ENCODE assay signal across 22 cellular contexts in the genomic region with DNA sequence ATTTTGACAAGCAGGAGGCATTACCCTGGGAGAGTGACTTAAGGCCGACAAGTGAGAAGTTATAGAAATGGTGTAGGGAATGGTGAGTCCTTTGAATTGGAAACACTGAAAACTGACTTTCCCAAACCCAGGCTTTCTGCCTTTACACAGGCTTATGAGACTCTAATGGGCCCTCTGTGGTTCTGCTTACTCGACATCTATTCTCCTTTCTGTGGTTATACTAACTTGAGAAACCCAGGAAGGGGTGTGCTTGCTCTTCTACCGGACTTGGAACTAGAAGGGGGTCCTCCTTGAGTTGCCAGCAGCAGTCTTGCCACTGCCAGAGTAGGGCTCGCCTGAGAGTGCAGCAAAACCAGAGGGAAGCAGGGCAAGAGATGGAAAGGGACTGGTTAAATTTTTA.
DNase-seq lines count a peak whose midpoint lies in the region; ATAC-seq and TF ChIP-seq lines count a peak whose summit lies in the region.
"Had no signal": no experiment of that assay in that cellular context is flagged by ENCODE, and none has a peak within 500 bp of the region (broad histone marks: within the 10 kb centered on the region; RNA-seq: fewer than 3 reads in every experiment).

No MANE protein-coding gene starts in this region.

- H2AK5ac ChIP-seq in neuronal stem cell (ENCODE audit: low read depth, low read length) = no peak overlapping the region

- no peak overlapping the region for H2AFZ ChIP-seq in neuronal stem cell (ENCODE audit: low read length)

- no peak overlapping the region for H3K4me2 ChIP-seq in neuronal stem cell (ENCODE audit: insufficient read depth, low read length, poor library complexity, severe bottlenecking)
- H3K4me2 ChIP-seq: smooth muscle cell had no signal

- no peak overlapping the region for H4K91ac ChIP-seq in neuronal stem cell (ENCODE audit: low read depth, low read length, poor library complexity)

- no peak overlapping the region for H3K9ac ChIP-seq in neuronal stem cell (ENCODE audit: low read depth, low read length, poor library complexity)

- H3K27me3 ChIP-seq in CD4-positive, CD25-positive, alpha-beta regulatory T cell (ENCODE audit: control insufficient read depth, insufficient read depth, low read length) = no peaks in the 10 kb centered on the region
- no peaks in the 10 kb centered on the region for H3K27me3 ChIP-seq in neuronal stem cell (ENCODE audit: control insufficient read depth in 3 of 3, insufficient read depth in 3 of 3, low read depth in 1 of 3, low read length in 3 of 3)
- H3K27me3 ChIP-seq: gastroesophageal sphincter, transverse colon had no signal

- peaks cover 48 to 72% of the 10 kb centered on the region in 2 donors for H3K36me3 Mint-ChIP-seq in CD14-positive monocyte
- H3K36me3 Mint-ChIP-seq in CD4-positive, CD25-positive, alpha-beta regulatory T cell = peaks cover 60% of the 10 kb centered on the region
- H3K36me3 Mint-ChIP-seq in activated CD4-positive, alpha-beta memory T cell treated with anti-CD3 and anti-CD28 coated beads, Interleukin-2, amount 10 ng/mL, durations not matched to agents 7 days and 5 days (ENCODE audit: low read depth) = peaks cover 61% of the 10 kb centered on the region
- H3K36me3 Mint-ChIP-seq in effector memory CD8-positive, alpha-beta T cell (ENCODE audit: insufficient read depth) = peaks cover 29% of the 10 kb centered on the region
- H3K36me3 Mint-ChIP-seq: brain had no signal

- no CpG with 5 or more reads among the region's 4 CpGs for WGBS in neuronal stem cell (ENCODE audit: extremely low coverage in 2 of 2, insufficient read length in 2 of 2, insufficient replicate concordance in 1 of 2), 2 donors

- no peak overlapping the region for H4K8ac ChIP-seq in neuronal stem cell (ENCODE audit: low read depth, low read length)

- H3K4me3 ChIP-seq in CD4-positive, CD25-positive, alpha-beta regulatory T cell (ENCODE audit: low read depth, low read length) = peak overlapping the region; percentile 49
- H3K4me3 ChIP-seq in neuronal stem cell (ENCODE audit: low read length in 2 of 2) = no peak overlapping the region
- H3K4me3 ChIP-seq: gastroesophageal sphincter, lung, SK-N-MC, smooth muscle cell, transverse colon had no signal

- no peak overlapping the region for H3K23ac ChIP-seq in neuronal stem cell (ENCODE audit: low read depth, low read length, poor library complexity)

- CTCF ChIA-PET in activated CD4-positive, alpha-beta memory T cell treated with anti-CD3 and anti-CD28 coated beads, Interleukin-2, amount 10 ng/mL, durations not matched to agents 7 days and 5 days (lab: Charles Lee) = no interaction called here

- peaks cover 0 to 2% (median 0%) of the 10 kb centered on the region in 3 donors for H3K27me3 Mint-ChIP-seq in CD14-positive monocyte (ENCODE audit: low read depth in 3 of 3)
- no peaks in the 10 kb centered on the region for H3K27me3 Mint-ChIP-seq in CD4-positive, CD25-positive, alpha-beta regulatory T cell
- H3K27me3 Mint-ChIP-seq in activated CD4-positive, alpha-beta memory T cell treated with anti-CD3 and anti-CD28 coated beads, Interleukin-2, amount 10 ng/mL, durations not matched to agents 7 days and 5 days = no peaks in the 10 kb centered on the region
- H3K27me3 Mint-ChIP-seq in effector memory CD8-positive, alpha-beta T cell = no peaks in the 10 kb centered on the region

- no peak overlapping the region for H2BK5ac ChIP-seq in neuronal stem cell (ENCODE audit: low read length)

- peaks cover 65% of the 10 kb centered on the region for H3K4me1 Mint-ChIP-seq in CD14-positive monocyte
- peaks cover 69 to 96% (median 86%) of the 10 kb centered on the region in 4 donors for H3K4me1 Mint-ChIP-seq in CD4-positive, CD25-positive, alpha-beta regulatory T cell
- H3K4me1 Mint-ChIP-seq in activated CD4-positive, alpha-beta memory T cell treated with anti-CD3 and anti-CD28 coated beads, Interleukin-2, amount 10 ng/mL, durations not matched to agents 7 days and 5 days = peaks cover 89% of the 10 kb centered on the region
- peaks cover 48 to 87% of the 10 kb centered on the region in 2 donors for H3K4me1 Mint-ChIP-seq in effector memory CD8-positive, alpha-beta T cell (ENCODE audit: low read depth in 2 of 2)
- H3K4me1 Mint-ChIP-seq: brain, endodermal cell had no signal

- no peak overlapping the region for H3K4ac ChIP-seq in neuronal stem cell (ENCODE audit: low read length)

- H3K79me1 ChIP-seq in neuronal stem cell (ENCODE audit: low read depth, low read length) = no peaks in the 10 kb centered on the region

- no peak overlapping the region for H2BK12ac ChIP-seq in neuronal stem cell (ENCODE audit: low read length)

- H3K14ac ChIP-seq in neuronal stem cell (ENCODE audit: low read length) = no peak overlapping the region

- no peak overlapping the region for H3K18ac ChIP-seq in neuronal stem cell (ENCODE audit: low read length)

- H3K27ac Mint-ChIP-seq in CD14-positive monocyte = peak overlapping the region in 4 of 7 donors; percentile 21 to 74 (median 35)
- H3K27ac Mint-ChIP-seq in CD4-positive, CD25-positive, alpha-beta regulatory T cell = peak overlapping the region; percentile 68 to 93 (median 76)
- peak overlapping the region; percentile 66 for H3K27ac Mint-ChIP-seq in activated CD4-positive, alpha-beta memory T cell treated with anti-CD3 and anti-CD28 coated beads, Interleukin-2, amount 10 ng/mL, durations not matched to agents 7 days and 5 days
- peak overlapping the region; percentile 69 to 87 for H3K27ac Mint-ChIP-seq in effector memory CD8-positive, alpha-beta T cell
- H3K27ac Mint-ChIP-seq: brain, endodermal cell had no signal

- no peak for TF ChIP-seq CTCF in CD14-positive monocyte (IDR thresholded peaks at IDR 0.05)

- peak overlapping the region; percentile 56 for H3K27ac ChIP-seq in CD4-positive, CD25-positive, alpha-beta regulatory T cell (ENCODE audit: insufficient read depth, low read length, poor library complexity, severe bottlenecking)
- no peak overlapping the region for H3K27ac ChIP-seq in neuronal stem cell (replicated peaks; ENCODE audit: low read length)
- H3K27ac ChIP-seq: gastroesophageal sphincter, SK-N-MC, transverse colon had no signal

- POLR2A ChIA-PET in activated CD4-positive, alpha-beta memory T cell treated with anti-CD3 and anti-CD28 coated beads, Interleukin-2, amount 10 ng/mL, durations not matched to agents 7 days and 5 days (lab: Charles Lee) = interaction anchor here (2.1 to 4.8 kb wide), 4 partner anchors 9 to 45 kb away, joined by 12 to 30 read pairs (median 22); no protein-coding TSS in a partner anchor

- H3K36me3 ChIP-seq in CD4-positive, CD25-positive, alpha-beta regulatory T cell (ENCODE audit: control insufficient read depth, insufficient read depth, low read length) = peaks cover 48% of the 10 kb centered on the region
- no peaks in the 10 kb centered on the region for H3K36me3 ChIP-seq in neuronal stem cell (replicated peaks in 1 of 2; ENCODE audit: control insufficient read depth in 2 of 2, insufficient read depth in 2 of 2, low read length in 2 of 2)
- H3K36me3 ChIP-seq: gastroesophageal sphincter, transverse colon had no signal

- no peak overlapping the region for H3K4me3 Mint-ChIP-seq in CD14-positive monocyte
- H3K4me3 Mint-ChIP-seq in CD4-positive, CD25-positive, alpha-beta regulatory T cell = peak overlapping the region; percentile 45 to 65 (median 54)
- peak overlapping the region; percentile 40 for H3K4me3 Mint-ChIP-seq in activated CD4-positive, alpha-beta memory T cell treated with anti-CD3 and anti-CD28 coated beads, Interleukin-2, amount 10 ng/mL, durations not matched to agents 7 days and 5 days
- H3K4me3 Mint-ChIP-seq in effector memory CD8-positive, alpha-beta T cell = peak overlapping the region; percentile 10 to 54
- H3K4me3 Mint-ChIP-seq: brain, endodermal cell had no signal

- no peaks in the 10 kb centered on the region for H3K9me3 Mint-ChIP-seq in CD14-positive monocyte
- no peaks in the 10 kb centered on the region for H3K9me3 Mint-ChIP-seq in CD4-positive, CD25-positive, alpha-beta regulatory T cell
- H3K9me3 Mint-ChIP-seq in activated CD4-positive, alpha-beta memory T cell treated with anti-CD3 and anti-CD28 coated beads, Interleukin-2, amount 10 ng/mL, durations not matched to agents 7 days and 5 days = no peaks in the 10 kb centered on the region
- H3K9me3 Mint-ChIP-seq in effector memory CD8-positive, alpha-beta T cell = no peaks in the 10 kb centered on the region
- H3K9me3 Mint-ChIP-seq: brain, endodermal cell had no signal

- DNase-seq in CD14-positive monocyte (ENCODE audit: low spot score) = no peak
- DNase-seq in CD4-positive, CD25-positive, alpha-beta regulatory T cell = no peak
- DNase-seq in activated CD4-positive, alpha-beta memory T cell treated with anti-CD3 and anti-CD28 coated beads, Interleukin-2, amount 10 ng/mL, durations not matched to agents 7 days and 5 days = no peak
- DNase-seq in effector memory CD8-positive, alpha-beta T cell = no peak
- DNase-seq in stimulated activated CD4-positive, alpha-beta T cell treated with anti-CD3 and anti-CD28 coated beads, Interleukin-4, amount 100 ng/mL, for 1 hour = no peak
- DNase-seq in neuronal stem cell (ENCODE audit: low spot score) = no peak
- no peak for DNase-seq in left ventricle myocardium superior
- DNase-seq: activated CD4-positive, CD25-positive, alpha-beta regulatory T cell; activated CD8-positive, alpha-beta memory T cell treated with anti-CD3 and anti-CD28 coated beads, Interleukin-2, amount 50 U/mL, for 4 hours; COR-L47; endodermal cell; NCI-H1694 treated with DMSO at 0.1 percent for 48 hours; NCI-H2171 treated with DMSO at 0.1 percent for 48 hours; occipital lobe; RPMI8226; stimulated activated naive CD4-positive, alpha-beta T cell treated with Interleukin-2 at 50 U/mL for 16 hours; transverse colon had no signal

- no peak overlapping the region for H2BK15ac ChIP-seq in neuronal stem cell (ENCODE audit: low read length)

- intact Hi-C loops in CD14-positive monocyte (cut with micrococcal nuclease) (loop anchor here in 1 of 2 donors (10.0 kb wide), 1 partner anchor 49 kb away; no protein-coding TSS in a partner anchor), left ventricle myocardium superior (cut with micrococcal nuclease) (no loop called here)

- H3K9me3 ChIP-seq in CD4-positive, CD25-positive, alpha-beta regulatory T cell (ENCODE audit: control insufficient read depth in 2 of 2, low read length in 2 of 2) = no peaks in the 10 kb centered on the region
- H3K9me3 ChIP-seq in neuronal stem cell (replicated peaks in 1 of 2; ENCODE audit: control insufficient read depth in 2 of 2, insufficient read depth in 1 of 2, low read depth in 1 of 2, low read length in 2 of 2) = no peaks in the 10 kb centered on the region
- H3K9me3 ChIP-seq: gastroesophageal sphincter, transverse colon had no signal

- H3K4me1 ChIP-seq in CD4-positive, CD25-positive, alpha-beta regulatory T cell (ENCODE audit: control insufficient read depth, insufficient read depth, low read length, poor library complexity, severe bottlenecking) = peaks cover 79% of the 10 kb centered on the region
- H3K4me1 ChIP-seq in neuronal stem cell (ENCODE audit: control insufficient read depth in 2 of 2, insufficient read depth in 1 of 2, low read depth in 1 of 2, low read length in 2 of 2) = no peaks in the 10 kb centered on the region
- H3K4me1 ChIP-seq: gastroesophageal sphincter, transverse colon had no signal

- no peak for ATAC-seq in CD4-positive, CD25-positive, alpha-beta regulatory T cell (ENCODE audit: low read depth in 2 of 2)
- ATAC-seq in effector memory CD8-positive, alpha-beta T cell (replicated peaks) = no peak
- no peak for ATAC-seq in left ventricle myocardium superior
- ATAC-seq: gastroesophageal sphincter had no signal

- H2BK120ac ChIP-seq in neuronal stem cell (ENCODE audit: low read depth, low read length) = no peak overlapping the region

Comparison
In these comparisons a context has a peak if more than half of its experiments do, and no peak if none do; other contexts are left out.
1. H3K4me3 Mint-ChIP-seq: peak in CD4-positive, CD25-positive, alpha-beta regulatory T cell (4 of 4), activated CD4-positive, alpha-beta memory T cell treated with anti-CD3 and anti-CD28 coated beads, Interleukin-2, amount 10 ng/mL, durations not matched to agents 7 days and 5 days (single experiment) and effector memory CD8-positive, alpha-beta T cell (2 of 2); none in CD14-positive monocyte (0 of 2).
2. Peak in every context shown above with its lines, with median percentiles within 50 percentile points of each other: H3K27ac Mint-ChIP-seq.